Comparison of ENCODE assay signal across 1 cellular context in the genomic region with DNA sequence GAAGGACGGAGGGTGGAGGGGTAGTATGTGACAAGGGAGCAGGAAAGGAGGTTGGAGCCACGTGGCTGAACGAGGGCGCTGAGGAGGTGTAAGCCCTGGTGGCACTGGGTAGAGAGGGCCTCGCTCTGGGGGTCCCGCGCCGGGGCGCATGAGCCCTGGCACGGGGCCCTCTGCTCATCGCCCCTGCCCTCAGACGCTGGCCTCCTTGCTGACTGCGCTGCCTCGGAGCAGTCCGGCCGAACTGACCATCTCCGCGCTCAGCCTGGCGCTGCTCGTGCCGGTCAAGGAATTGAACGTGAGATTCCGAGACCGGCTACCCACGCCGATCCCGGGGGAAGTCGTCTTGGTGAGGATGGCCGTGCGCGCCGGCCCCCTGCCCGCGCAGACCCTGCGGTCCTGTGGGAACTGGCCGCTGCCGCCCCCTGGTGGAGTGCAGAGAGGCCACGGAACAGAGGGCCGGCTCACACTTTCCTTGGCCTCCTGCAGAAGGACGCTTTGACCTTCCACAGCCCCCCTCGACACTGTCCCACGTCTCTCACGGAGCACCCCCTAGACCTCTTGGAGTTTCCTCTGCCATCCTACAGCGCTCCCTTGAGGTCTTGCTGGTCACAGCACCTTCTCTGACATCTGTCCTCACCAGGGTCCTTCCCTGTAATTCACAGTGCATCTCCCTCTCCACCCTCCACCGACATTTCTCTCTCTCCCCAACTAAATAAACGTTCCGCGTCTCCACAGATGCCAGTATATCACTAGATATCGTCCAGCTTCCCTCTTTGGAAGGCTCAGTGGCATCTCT.
TF ChIP-seq lines count a peak whose summit lies in the region.

No MANE protein-coding gene starts in this region.

TF ChIP-seq in K562, 482 proteins besides CTCF, POLR2A, EP300 and RAD21 (continued from another document):
- TF ChIP-seq, protein P1, sequence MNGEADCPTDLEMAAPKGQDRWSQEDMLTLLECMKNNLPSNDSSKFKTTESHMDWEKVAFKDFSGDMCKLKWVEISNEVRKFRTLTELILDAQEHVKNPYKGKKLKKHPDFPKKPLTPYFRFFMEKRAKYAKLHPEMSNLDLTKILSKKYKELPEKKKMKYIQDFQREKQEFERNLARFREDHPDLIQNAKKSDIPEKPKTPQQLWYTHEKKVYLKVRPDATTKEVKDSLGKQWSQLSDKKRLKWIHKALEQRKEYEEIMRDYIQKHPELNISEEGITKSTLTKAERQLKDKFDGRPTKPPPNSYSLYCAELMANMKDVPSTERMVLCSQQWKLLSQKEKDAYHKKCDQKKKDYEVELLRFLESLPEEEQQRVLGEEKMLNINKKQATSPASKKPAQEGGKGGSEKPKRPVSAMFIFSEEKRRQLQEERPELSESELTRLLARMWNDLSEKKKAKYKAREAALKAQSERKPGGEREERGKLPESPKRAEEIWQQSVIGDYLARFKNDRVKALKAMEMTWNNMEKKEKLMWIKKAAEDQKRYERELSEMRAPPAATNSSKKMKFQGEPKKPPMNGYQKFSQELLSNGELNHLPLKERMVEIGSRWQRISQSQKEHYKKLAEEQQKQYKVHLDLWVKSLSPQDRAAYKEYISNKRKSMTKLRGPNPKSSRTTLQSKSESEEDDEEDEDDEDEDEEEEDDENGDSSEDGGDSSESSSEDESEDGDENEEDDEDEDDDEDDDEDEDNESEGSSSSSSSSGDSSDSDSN (IDR thresholded peaks at IDR 0.05; ENCODE audit: borderline replicate concordance in 1 of 2, low read depth in 2 of 2, low read length in 2 of 2), result no peak
- TF ChIP-seq POLR2G (IDR thresholded peaks at IDR 0.05; ENCODE audit: low read depth, low read length) (peak; percentile 74), TAF7 (tag; IDR thresholded peaks at IDR 0.05) (no peak), ZNF668 (CRISPR knock-in tag; IDR thresholded peaks at IDR 0.05) (no peak), ZNF3 (CRISPR knock-in tag; IDR thresholded peaks at IDR 0.05) (no peak), SAFB (IDR thresholded peaks at IDR 0.05; ENCODE audit: borderline replicate concordance, low read depth, low read length) (peak; percentile 78), FOXP1 (CRISPR knock-in tag; IDR thresholded peaks at IDR 0.05) (peak; percentile 17; the same call in 1 of the 2 replicates), ZNF41 (CRISPR knock-in tag; conservative IDR thresholded peaks at IDR 0.05) (no peak), SRSF3 (IDR thresholded peaks at IDR 0.05; ENCODE audit: insufficient read depth, low read length) (no peak), ZBTB1 (CRISPR knock-in tag; IDR thresholded peaks at IDR 0.05; ENCODE audit: borderline replicate concordance, low read depth) (no peak), ZNF197 (CRISPR knock-in tag; IDR thresholded peaks at IDR 0.05; ENCODE audit: low read depth) (no peak), RNF2 (IDR thresholded peaks at IDR 0.05) (no peak), NEUROD1 (IDR thresholded peaks at IDR 0.05; ENCODE audit: borderline replicate concordance, low read depth, low read length, partially characterized antibody) (no peak), FOXJ3 (CRISPR knock-in tag; IDR thresholded peaks at IDR 0.05) (no peak), OTX1 (CRISPR knock-in tag; IDR thresholded peaks at IDR 0.05) (no peak), SMAD2 (IDR thresholded peaks at IDR 0.05; ENCODE audit: low read depth, low read length) (no peak), RBM15 (IDR thresholded peaks at IDR 0.05; ENCODE audit: insufficient read depth, low read length) (no peak), MCM5 (IDR thresholded peaks at IDR 0.05; ENCODE audit: low read depth) (no peak), ZNF764 (CRISPR knock-in tag; IDR thresholded peaks at IDR 0.05; ENCODE audit: low read depth) (no peak)
- TF ChIP-seq, protein P2, sequence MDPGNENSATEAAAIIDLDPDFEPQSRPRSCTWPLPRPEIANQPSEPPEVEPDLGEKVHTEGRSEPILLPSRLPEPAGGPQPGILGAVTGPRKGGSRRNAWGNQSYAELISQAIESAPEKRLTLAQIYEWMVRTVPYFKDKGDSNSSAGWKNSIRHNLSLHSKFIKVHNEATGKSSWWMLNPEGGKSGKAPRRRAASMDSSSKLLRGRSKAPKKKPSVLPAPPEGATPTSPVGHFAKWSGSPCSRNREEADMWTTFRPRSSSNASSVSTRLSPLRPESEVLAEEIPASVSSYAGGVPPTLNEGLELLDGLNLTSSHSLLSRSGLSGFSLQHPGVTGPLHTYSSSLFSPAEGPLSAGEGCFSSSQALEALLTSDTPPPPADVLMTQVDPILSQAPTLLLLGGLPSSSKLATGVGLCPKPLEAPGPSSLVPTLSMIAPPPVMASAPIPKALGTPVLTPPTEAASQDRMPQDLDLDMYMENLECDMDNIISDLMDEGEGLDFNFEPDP (CRISPR knock-in tag; IDR thresholded peaks at IDR 0.05), result no peak
